Comparison of ENCODE assay signal across 1 cellular context in genomic region chr12:3747543-3747942, GRCh38.
TF ChIP-seq lines count a peak whose summit lies in the region.

No MANE protein-coding gene starts in this region.

TF ChIP-seq in HepG2, 621 proteins besides CTCF, POLR2A, EP300 and RAD21:
- no peak for TF ChIP-seq ZNF33B (CRISPR knock-in tag; IDR thresholded peaks at IDR 0.05)
- no peak for TF ChIP-seq NFE2L2 (IDR thresholded peaks at IDR 0.05; ENCODE audit: low read length)
- TF ChIP-seq MXI1 (IDR thresholded peaks at IDR 0.05; ENCODE audit: borderline replicate concordance, low read depth, low read length): no peak
- TF ChIP-seq MYPOP (CRISPR knock-in tag; IDR thresholded peaks at IDR 0.05): no peak
- TF ChIP-seq ZNF747 (CRISPR knock-in tag; IDR thresholded peaks at IDR 0.05; ENCODE audit: borderline replicate concordance): no peak
- TF ChIP-seq ZNF720 (CRISPR knock-in tag; IDR thresholded peaks at IDR 0.05): no peak
- TF ChIP-seq E2F2 (CRISPR knock-in tag; IDR thresholded peaks at IDR 0.05; ENCODE audit: borderline replicate concordance): no peak
- TF ChIP-seq ZNF136 (CRISPR knock-in tag; IDR thresholded peaks at IDR 0.05; ENCODE audit: low read depth): no peak
- TF ChIP-seq ZNF335 (CRISPR knock-in tag; IDR thresholded peaks at IDR 0.05): no peak
- TF ChIP-seq NPAS2 (CRISPR knock-in tag; IDR thresholded peaks at IDR 0.05; ENCODE audit: borderline replicate concordance): no peak
- TF ChIP-seq ZNF513 (CRISPR knock-in tag; conservative IDR thresholded peaks at IDR 0.05): no peak
